ENCODE assay signal across 8 cellular contexts in genomic region chr17:55421179-55421934, GRCh38. TPM values are rescaled to one million over a fixed set of nuclear protein-coding genes. Genes with fewer than 3 reads are reported as not detected.
DNase-seq lines count a peak whose midpoint lies in the region; ATAC-seq and TF ChIP-seq lines count a peak whose summit lies in the region.

MMD (minus strand) TSS chr17:55421835; CDS start chr17:55421695, 140 bp downstream.

- H3K9ac ChIP-seq in ES-I3 (ENCODE audit: low read depth, low read length) (peak within 1 kb of the TSS; percentile 95), neuronal stem cell (ENCODE audit: low read depth, low read length, poor library complexity) (peak within 1 kb of the TSS; percentile 95)

- DNase-seq in HuH-7 (ENCODE audit: low spot score), result peak; percentile 61
- DNase-seq in activated CD4-positive, alpha-beta T cell treated with anti-CD3 and anti-CD28 coated beads, Interleukin-2, amount 50 U/mL, for 1 hour, result peak; percentile 3
- DNase-seq in fibroblast of villous mesenchyme (ENCODE audit: low read depth), result no peak
- DNase-seq in neuronal stem cell (ENCODE audit: low spot score), result peak; percentile 62
- no peak for DNase-seq in NCI-H2107 (lab: John Stamatoyannopoulos, UW)
- no peak for DNase-seq in NOMO-1 treated with dmso at 0.1 percent for 144 hours (lab: John Stamatoyannopoulos, UW; ENCODE audit: unreplicated experiment)

- no peak for TF ChIP-seq CTCF in fibroblast of villous mesenchyme (IDR thresholded peaks at IDR 0.05; ENCODE audit: insufficient read depth, low read depth, low read length)

- no peak within 1 kb of the TSS for H4K8ac ChIP-seq in neuronal stem cell (ENCODE audit: low read depth, low read length)

- peaks cover 7% of the 10 kb centered on the region for H3K4me1 ChIP-seq in ES-I3 (ENCODE audit: insufficient read depth, low read length)
- peaks cover 4 to 5% of the 10 kb centered on the region in 2 donors for H3K4me1 ChIP-seq in neuronal stem cell (ENCODE audit: control insufficient read depth in 2 of 2, insufficient read depth in 1 of 2, low read depth in 1 of 2, low read length in 2 of 2)

- peak within 1 kb of the TSS; percentile 96 for H2AFZ ChIP-seq in neuronal stem cell (ENCODE audit: low read length)

- peak within 1 kb of the TSS; percentile 97 for H3K18ac ChIP-seq in neuronal stem cell (ENCODE audit: low read length)

- H3K14ac ChIP-seq in neuronal stem cell (ENCODE audit: low read length), result peak within 1 kb of the TSS; percentile 82

- peaks cover 7% of the 10 kb centered on the region for H3K79me1 ChIP-seq in neuronal stem cell (ENCODE audit: low read depth, low read length)

- peak within 1 kb of the TSS; percentile 77 for H4K91ac ChIP-seq in neuronal stem cell (ENCODE audit: low read depth, low read length, poor library complexity)

- peak within 1 kb of the TSS; percentile 69 for H3K27ac ChIP-seq in neuronal stem cell (replicated peaks; ENCODE audit: low read length)

- peak within 1 kb of the TSS; percentile 69 for H3K23ac ChIP-seq in neuronal stem cell (ENCODE audit: low read depth, low read length, poor library complexity)

- WGBS in neuronal stem cell (ENCODE audit: extremely low coverage in 2 of 2, insufficient read length in 2 of 2, insufficient replicate concordance in 1 of 2), 2 donors, result no CpG with 5 or more reads among the region's 62 CpGs

- H3K9me3 ChIP-seq in ES-I3 (ENCODE audit: control insufficient read depth, insufficient read depth, low read length) (peaks cover 4% of the 10 kb centered on the region; the same call in 1 of the 2 replicates), neuronal stem cell (replicated peaks in 1 of 2; ENCODE audit: control insufficient read depth in 2 of 2, insufficient read depth in 1 of 2, low read depth in 1 of 2, low read length in 2 of 2) (peaks cover 5 to 23% of the 10 kb centered on the region in 2 donors)

- H3K4me3 ChIP-seq in fibroblast of villous mesenchyme (ENCODE audit: low read depth, low read length) (peak within 1 kb of the TSS; percentile 76), neuronal stem cell (ENCODE audit: low read length in 2 of 2) (peak within 1 kb of the TSS; percentile 83 to 95)

- H2BK5ac ChIP-seq in neuronal stem cell (ENCODE audit: low read length), result peak within 1 kb of the TSS; percentile 93

- ATAC-seq in GM21528 (IDR thresholded peaks at IDR 0.05; ENCODE audit: low FRiP score, unreplicated experiment), result peak; percentile 23

- H2BK12ac ChIP-seq in neuronal stem cell (ENCODE audit: low read length), result peak within 1 kb of the TSS; percentile 48

- H3K36me3 ChIP-seq in ES-I3 (ENCODE audit: insufficient read depth, low read length), result no peaks in the 10 kb centered on the region
- peaks cover 5 to 18% of the 10 kb centered on the region in 2 donors for H3K36me3 ChIP-seq in neuronal stem cell (replicated peaks in 1 of 2; ENCODE audit: control insufficient read depth in 2 of 2, insufficient read depth in 2 of 2, low read length in 2 of 2)

- H3K4ac ChIP-seq in neuronal stem cell (ENCODE audit: low read length), result peak within 1 kb of the TSS; percentile 85

- peaks cover 0 to 9% (median 0%) of the 10 kb centered on the region in 3 experiments for H3K27me3 ChIP-seq in neuronal stem cell (ENCODE audit: control insufficient read depth in 3 of 3, insufficient read depth in 3 of 3, low read depth in 1 of 3, low read length in 3 of 3)

- no peak within 1 kb of the TSS for H2BK120ac ChIP-seq in neuronal stem cell (ENCODE audit: low read depth, low read length)

- peak within 1 kb of the TSS; percentile 93 for H2AK5ac ChIP-seq in neuronal stem cell (ENCODE audit: low read depth, low read length)

- peak within 1 kb of the TSS; percentile 69 for H2BK15ac ChIP-seq in neuronal stem cell (ENCODE audit: low read length)

- peak within 1 kb of the TSS; percentile 90 for H3K4me2 ChIP-seq in neuronal stem cell (ENCODE audit: insufficient read depth, low read length, poor library complexity, severe bottlenecking)

RNA-seq across cellular contexts. Expression of gene MMD, which starts in this region (rescaled TPM):
- 8.4 and 9.5 TPM in 2 replicates for total RNA-seq in fibroblast of villous mesenchyme
- 85.2 TPM for polyA plus RNA-seq in neuronal stem cell (2013, experiment 1 of 2)
- polyA plus RNA-seq in neuronal stem cell (2013, experiment 2 of 2), result 87.8 TPM

Comparison
In these comparisons a context has a peak if more than half of its experiments do, and no peak if none do; other contexts are left out.
1. DNase-seq: peak in HuH-7 (single experiment), activated CD4-positive, alpha-beta T cell treated with anti-CD3 and anti-CD28 coated beads, Interleukin-2, amount 50 U/mL, for 1 hour (single experiment) and neuronal stem cell (single experiment); none in fibroblast of villous mesenchyme (single experiment), NCI-H2107 (single experiment) and NOMO-1 treated with dmso at 0.1 percent for 144 hours (single experiment).